ENCODE assay signal across 1 cellular context in the genomic region with DNA sequence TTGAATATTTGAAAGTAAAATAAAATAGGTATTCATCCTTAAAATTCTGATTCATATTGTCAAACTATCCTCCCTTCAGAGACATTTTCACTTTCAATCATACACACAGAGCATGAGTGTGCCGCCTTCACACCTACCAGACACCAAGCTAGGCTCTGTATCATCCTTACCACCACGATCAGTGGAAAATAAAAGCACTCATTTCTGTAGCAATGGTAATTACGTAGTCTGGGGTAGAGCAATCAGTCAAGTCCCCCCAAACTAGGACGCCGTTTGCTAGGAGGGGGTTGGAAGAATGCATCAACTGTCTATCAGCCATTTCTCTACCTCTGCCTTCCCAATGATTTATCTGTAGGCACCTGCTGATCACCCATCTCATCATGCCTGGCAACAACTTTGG.
TF ChIP-seq lines count a peak whose summit lies in the region.

No MANE protein-coding gene starts in this region.

TF ChIP-seq in GM12878, 131 proteins besides CTCF, POLR2A, EP300 and RAD21 (continued from another document):
- TF ChIP-seq, protein P1, sequence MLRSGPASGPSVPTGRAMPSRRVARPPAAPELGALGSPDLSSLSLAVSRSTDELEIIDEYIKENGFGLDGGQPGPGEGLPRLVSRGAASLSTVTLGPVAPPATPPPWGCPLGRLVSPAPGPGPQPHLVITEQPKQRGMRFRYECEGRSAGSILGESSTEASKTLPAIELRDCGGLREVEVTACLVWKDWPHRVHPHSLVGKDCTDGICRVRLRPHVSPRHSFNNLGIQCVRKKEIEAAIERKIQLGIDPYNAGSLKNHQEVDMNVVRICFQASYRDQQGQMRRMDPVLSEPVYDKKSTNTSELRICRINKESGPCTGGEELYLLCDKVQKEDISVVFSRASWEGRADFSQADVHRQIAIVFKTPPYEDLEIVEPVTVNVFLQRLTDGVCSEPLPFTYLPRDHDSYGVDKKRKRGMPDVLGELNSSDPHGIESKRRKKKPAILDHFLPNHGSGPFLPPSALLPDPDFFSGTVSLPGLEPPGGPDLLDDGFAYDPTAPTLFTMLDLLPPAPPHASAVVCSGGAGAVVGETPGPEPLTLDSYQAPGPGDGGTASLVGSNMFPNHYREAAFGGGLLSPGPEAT (IDR thresholded peaks at IDR 0.05; ENCODE audit: low read depth), result peak; percentile 71
- TF ChIP-seq, protein P2, sequence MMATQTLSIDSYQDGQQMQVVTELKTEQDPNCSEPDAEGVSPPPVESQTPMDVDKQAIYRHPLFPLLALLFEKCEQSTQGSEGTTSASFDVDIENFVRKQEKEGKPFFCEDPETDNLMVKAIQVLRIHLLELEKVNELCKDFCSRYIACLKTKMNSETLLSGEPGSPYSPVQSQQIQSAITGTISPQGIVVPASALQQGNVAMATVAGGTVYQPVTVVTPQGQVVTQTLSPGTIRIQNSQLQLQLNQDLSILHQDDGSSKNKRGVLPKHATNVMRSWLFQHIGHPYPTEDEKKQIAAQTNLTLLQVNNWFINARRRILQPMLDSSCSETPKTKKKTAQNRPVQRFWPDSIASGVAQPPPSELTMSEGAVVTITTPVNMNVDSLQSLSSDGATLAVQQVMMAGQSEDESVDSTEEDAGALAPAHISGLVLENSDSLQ (IDR thresholded peaks at IDR 0.05), result peak; percentile 76
- TF ChIP-seq NFIC (IDR thresholded peaks at IDR 0.05; ENCODE audit: low read depth, low read length) (peak; percentile 67; the same call in 1 of the 2 replicates), NFYA (IDR thresholded peaks at IDR 0.05; ENCODE audit: borderline replicate concordance, low read depth, low read length) (no peak), TBL1XR1 (IDR thresholded peaks at IDR 0.05; ENCODE audit: low read depth, low read length) (no peak), BRCA1 (IDR thresholded peaks at IDR 0.05; ENCODE audit: low read depth, low read length) (no peak), SUZ12 (IDR thresholded peaks at IDR 0.05; ENCODE audit: unreplicated experiment) (no peak), DPF2 (IDR thresholded peaks at IDR 0.05) (peak; percentile 49; the same call in 1 of the 2 replicates), CREB1 (IDR thresholded peaks at IDR 0.05; ENCODE audit: low read depth) (no peak), GATAD2B (conservative IDR thresholded peaks at IDR 0.05; ENCODE audit: low read depth) (0 out of 2 replicates have a peak, but pooled peaks have one; percentile 20), CREM (IDR thresholded peaks at IDR 0.05; ENCODE audit: low read depth) (peak; percentile 62), SP1 (IDR thresholded peaks at IDR 0.05; ENCODE audit: low read depth, low read length) (no peak), POU2F2 (IDR thresholded peaks at IDR 0.05; ENCODE audit: borderline replicate concordance, low read depth, low read length) (no peak), PAX5 (IDR thresholded peaks at IDR 0.05; ENCODE audit: borderline replicate concordance, low read depth, low read length) (peak; percentile 42; the same call in 1 of the 2 replicates), MTA2 (IDR thresholded peaks at IDR 0.05; ENCODE audit: low read depth) (peak; percentile 77), BCL11A (IDR thresholded peaks at IDR 0.05; ENCODE audit: low read depth, low read length) (peak; percentile 74), KLF5 (IDR thresholded peaks at IDR 0.05; ENCODE audit: partially characterized antibody) (no peak), IKZF2 (IDR thresholded peaks at IDR 0.05) (peak; percentile 62; a peak in 3 of 4 replicates)
- TF ChIP-seq, protein P3, sequence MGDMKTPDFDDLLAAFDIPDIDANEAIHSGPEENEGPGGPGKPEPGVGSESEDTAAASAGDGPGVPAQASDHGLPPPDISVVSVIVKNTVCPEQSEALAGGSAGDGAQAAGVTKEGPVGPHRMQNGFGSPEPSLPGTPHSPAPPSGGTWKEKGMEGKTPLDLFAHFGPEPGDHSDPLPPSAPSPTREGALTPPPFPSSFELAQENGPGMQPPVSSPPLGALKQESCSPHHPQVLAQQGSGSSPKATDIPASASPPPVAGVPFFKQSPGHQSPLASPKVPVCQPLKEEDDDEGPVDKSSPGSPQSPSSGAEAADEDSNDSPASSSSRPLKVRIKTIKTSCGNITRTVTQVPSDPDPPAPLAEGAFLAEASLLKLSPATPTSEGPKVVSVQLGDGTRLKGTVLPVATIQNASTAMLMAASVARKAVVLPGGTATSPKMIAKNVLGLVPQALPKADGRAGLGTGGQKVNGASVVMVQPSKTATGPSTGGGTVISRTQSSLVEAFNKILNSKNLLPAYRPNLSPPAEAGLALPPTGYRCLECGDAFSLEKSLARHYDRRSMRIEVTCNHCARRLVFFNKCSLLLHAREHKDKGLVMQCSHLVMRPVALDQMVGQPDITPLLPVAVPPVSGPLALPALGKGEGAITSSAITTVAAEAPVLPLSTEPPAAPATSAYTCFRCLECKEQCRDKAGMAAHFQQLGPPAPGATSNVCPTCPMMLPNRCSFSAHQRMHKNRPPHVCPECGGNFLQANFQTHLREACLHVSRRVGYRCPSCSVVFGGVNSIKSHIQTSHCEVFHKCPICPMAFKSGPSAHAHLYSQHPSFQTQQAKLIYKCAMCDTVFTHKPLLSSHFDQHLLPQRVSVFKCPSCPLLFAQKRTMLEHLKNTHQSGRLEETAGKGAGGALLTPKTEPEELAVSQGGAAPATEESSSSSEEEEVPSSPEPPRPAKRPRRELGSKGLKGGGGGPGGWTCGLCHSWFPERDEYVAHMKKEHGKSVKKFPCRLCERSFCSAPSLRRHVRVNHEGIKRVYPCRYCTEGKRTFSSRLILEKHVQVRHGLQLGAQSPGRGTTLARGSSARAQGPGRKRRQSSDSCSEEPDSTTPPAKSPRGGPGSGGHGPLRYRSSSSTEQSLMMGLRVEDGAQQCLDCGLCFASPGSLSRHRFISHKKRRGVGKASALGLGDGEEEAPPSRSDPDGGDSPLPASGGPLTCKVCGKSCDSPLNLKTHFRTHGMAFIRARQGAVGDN (IDR thresholded peaks at IDR 0.05), result peak; percentile 89
- TF ChIP-seq, protein P4, sequence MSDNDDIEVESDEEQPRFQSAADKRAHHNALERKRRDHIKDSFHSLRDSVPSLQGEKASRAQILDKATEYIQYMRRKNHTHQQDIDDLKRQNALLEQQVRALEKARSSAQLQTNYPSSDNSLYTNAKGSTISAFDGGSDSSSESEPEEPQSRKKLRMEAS (IDR thresholded peaks at IDR 0.05; ENCODE audit: low read depth, low read length), result peak; percentile 44; the same call in 1 of the 2 replicates
